ENCODE assay signal across 1 cellular context in the genomic region with DNA sequence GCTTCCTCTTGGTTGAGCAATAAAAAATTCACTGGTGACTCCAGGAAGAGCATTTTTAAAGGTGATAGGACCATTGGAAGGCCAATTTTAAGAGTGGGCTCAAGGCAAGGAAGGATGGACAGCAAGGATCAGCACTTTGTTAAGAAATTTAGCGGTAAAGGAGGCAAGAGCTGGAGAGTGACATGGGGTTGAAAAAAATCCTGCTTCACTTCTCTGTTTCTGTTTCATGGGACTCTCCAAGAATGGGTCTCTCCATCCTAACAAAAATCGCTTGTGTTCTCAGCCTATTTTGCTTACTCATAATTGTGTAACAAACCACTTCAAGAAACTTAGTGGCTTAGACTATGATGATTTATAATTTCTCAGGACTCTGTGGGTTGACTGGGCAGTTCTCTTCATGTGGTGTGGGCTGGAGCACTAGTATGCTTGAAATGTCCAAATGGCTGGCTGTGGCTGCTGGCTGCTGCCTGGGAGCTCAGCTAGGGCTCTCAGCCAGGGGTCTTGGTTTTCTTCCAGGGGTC.
A peak's percentile ranks its signal among the peaks of the same experiment; 100 is the strongest.
TF ChIP-seq lines count a peak whose summit lies in the region.

No MANE protein-coding gene starts in this region.

TF ChIP-seq in GM12878, 131 proteins besides CTCF, POLR2A, EP300 and RAD21 (continued from another document):
- TF ChIP-seq, protein P1, sequence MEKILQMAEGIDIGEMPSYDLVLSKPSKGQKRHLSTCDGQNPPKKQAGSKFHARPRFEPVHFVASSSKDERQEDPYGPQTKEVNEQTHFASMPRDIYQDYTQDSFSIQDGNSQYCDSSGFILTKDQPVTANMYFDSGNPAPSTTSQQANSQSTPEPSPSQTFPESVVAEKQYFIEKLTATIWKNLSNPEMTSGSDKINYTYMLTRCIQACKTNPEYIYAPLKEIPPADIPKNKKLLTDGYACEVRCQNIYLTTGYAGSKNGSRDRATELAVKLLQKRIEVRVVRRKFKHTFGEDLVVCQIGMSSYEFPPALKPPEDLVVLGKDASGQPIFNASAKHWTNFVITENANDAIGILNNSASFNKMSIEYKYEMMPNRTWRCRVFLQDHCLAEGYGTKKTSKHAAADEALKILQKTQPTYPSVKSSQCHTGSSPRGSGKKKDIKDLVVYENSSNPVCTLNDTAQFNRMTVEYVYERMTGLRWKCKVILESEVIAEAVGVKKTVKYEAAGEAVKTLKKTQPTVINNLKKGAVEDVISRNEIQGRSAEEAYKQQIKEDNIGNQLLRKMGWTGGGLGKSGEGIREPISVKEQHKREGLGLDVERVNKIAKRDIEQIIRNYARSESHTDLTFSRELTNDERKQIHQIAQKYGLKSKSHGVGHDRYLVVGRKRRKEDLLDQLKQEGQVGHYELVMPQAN (conservative IDR thresholded peaks at IDR 0.05) = no peak
- TF ChIP-seq YY1 (IDR thresholded peaks at IDR 0.05; ENCODE audit: low read depth, low read length) (0 out of 2 replicates have a peak, but pooled peaks have one; percentile 29), SPI1 (IDR thresholded peaks at IDR 0.05; ENCODE audit: borderline replicate concordance, insufficient read depth, low read depth, low read length) (peak; percentile 64), CBFB (IDR thresholded peaks at IDR 0.05; ENCODE audit: low read depth) (peak; percentile 20; the same call in 1 of the 2 replicates), MTA3 (IDR thresholded peaks at IDR 0.05; ENCODE audit: borderline replicate concordance, low read length) (peak; percentile 71; the same call in 1 of the 2 replicates), KLF5 (IDR thresholded peaks at IDR 0.05; ENCODE audit: partially characterized antibody) (no peak), SIN3A (IDR thresholded peaks at IDR 0.05; ENCODE audit: low read depth, low read length) (no peak), CBX5 (IDR thresholded peaks at IDR 0.05; ENCODE audit: low read depth) (no peak), BHLHE40 (IDR thresholded peaks at IDR 0.05; ENCODE audit: borderline replicate concordance in 1 of 2, low read depth in 2 of 2, low read length in 1 of 2) (peak in 1 of 2 experiments; percentile 47; a peak in 1 of 4 replicates), EZH2 (IDR thresholded peaks at IDR 0.05; ENCODE audit: borderline replicate concordance, control insufficient read depth, low read depth, low read length) (no peak), CEBPB (IDR thresholded peaks at IDR 0.05; ENCODE audit: borderline replicate concordance in 1 of 2, low read depth in 2 of 2, low read length in 2 of 2) (peak in 1 of 2 experiments; percentile 60; a peak in 1 of 4 replicates), ETV6 (conservative IDR thresholded peaks at IDR 0.05 in 1 of 2, IDR thresholded peaks at IDR 0.05 in 1 of 2; ENCODE audit: borderline replicate concordance in 1 of 2, low read depth in 1 of 2) (peak in 1 of 2 experiments; percentile 30; a peak in 1 of 4 replicates)
- TF ChIP-seq, protein P2, sequence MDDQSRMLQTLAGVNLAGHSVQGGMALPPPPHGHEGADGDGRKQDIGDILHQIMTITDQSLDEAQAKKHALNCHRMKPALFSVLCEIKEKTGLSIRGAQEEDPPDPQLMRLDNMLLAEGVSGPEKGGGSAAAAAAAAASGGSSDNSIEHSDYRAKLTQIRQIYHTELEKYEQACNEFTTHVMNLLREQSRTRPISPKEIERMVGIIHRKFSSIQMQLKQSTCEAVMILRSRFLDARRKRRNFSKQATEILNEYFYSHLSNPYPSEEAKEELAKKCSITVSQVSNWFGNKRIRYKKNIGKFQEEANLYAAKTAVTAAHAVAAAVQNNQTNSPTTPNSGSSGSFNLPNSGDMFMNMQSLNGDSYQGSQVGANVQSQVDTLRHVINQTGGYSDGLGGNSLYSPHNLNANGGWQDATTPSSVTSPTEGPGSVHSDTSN (IDR thresholded peaks at IDR 0.05; ENCODE audit: insufficient replicate concordance, low read depth, low read length) = peak; percentile 50
- TF ChIP-seq, protein P3, sequence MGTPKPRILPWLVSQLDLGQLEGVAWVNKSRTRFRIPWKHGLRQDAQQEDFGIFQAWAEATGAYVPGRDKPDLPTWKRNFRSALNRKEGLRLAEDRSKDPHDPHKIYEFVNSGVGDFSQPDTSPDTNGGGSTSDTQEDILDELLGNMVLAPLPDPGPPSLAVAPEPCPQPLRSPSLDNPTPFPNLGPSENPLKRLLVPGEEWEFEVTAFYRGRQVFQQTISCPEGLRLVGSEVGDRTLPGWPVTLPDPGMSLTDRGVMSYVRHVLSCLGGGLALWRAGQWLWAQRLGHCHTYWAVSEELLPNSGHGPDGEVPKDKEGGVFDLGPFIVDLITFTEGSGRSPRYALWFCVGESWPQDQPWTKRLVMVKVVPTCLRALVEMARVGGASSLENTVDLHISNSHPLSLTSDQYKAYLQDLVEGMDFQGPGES (IDR thresholded peaks at IDR 0.05) = no peak
